10 cellular contexts compared by ENCODE assay signal in the genomic region with DNA sequence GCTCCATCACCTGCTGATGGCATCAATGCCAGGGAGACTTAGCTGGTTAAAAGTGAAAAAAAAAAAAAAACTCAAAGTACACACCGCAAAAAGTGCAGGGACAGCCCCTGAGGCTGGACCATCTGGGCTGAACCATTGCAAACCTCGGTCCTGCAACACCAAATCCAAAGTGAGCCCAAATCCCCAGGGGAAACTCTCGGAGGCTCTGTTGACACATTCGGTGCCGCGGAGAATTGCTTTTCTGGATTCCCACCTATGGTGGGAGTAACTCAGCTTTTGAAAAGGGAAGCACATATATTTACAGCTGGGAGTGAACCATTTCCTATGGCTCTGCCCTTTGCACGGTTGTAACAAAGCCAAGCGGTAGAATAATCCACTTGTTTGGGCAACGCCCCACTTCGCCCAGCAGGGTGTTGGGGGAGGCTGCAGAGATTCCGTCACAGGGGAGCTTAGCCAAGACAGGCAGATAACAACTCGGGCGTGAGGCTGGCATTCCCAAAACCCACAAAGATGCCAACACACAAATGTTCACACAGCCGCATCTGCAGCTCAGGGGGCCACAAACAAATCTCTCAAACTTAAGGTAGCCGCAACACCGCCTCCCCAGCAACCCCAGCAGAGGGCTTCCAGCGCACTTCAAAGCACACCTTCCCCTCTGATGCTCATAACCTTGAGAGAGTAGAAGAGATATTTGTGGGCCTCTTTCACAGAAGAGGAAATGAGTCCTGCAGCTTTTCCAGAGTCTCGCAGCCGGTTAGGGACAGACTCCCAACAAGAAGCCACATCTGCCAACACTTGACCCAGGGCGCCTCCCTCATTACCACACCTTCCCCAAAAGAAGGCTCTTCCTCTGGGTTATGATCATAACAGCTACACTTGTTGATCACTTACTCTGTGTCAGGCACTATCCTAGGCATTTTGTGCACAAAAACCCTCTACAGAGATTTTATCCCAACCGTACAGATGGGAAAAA. TPM values are rescaled to one million over a fixed set of nuclear protein-coding genes. Genes with fewer than 3 reads are reported as not detected.
A peak's percentile ranks its signal among the peaks of the same experiment; 100 is the strongest.
DNase-seq lines count a peak whose midpoint lies in the region; ATAC-seq lines count a peak whose summit lies in the region.
"Had no signal": no experiment of that assay in that cellular context is flagged by ENCODE, and none has a peak within 500 bp of the region (broad histone marks: within the 10 kb centered on the region; RNA-seq: fewer than 3 reads in every experiment).

No MANE protein-coding gene starts in this region.

- CTCF ChIA-PET in T-cell (lab: Charles Lee) = interaction anchor here (0.6 to 2.7 kb wide), 7 partner anchors 22 to 442 kb away, joined by 3 to 26 read pairs (median 4); no protein-coding TSS in a partner anchor

- H3K4me3 Mint-ChIP-seq in T-cell = peak overlapping the region; percentile 31 to 41 (median 35)
- H3K4me3 Mint-ChIP-seq: brain had no signal

- no peaks in the 10 kb centered on the region for H3K27me3 ChIP-seq in H7 (ENCODE audit: control insufficient read depth, insufficient read depth, low read length)

- peaks cover 37% of the 10 kb centered on the region for H3K36me3 Mint-ChIP-seq in T-cell
- H3K36me3 Mint-ChIP-seq: brain had no signal

- POLR2A ChIA-PET in T-cell (lab: Charles Lee) = interaction anchor here (0.6 to 1.0 kb wide), 4 partner anchors 10 to 43 kb away, joined by 3 to 4 read pairs (median 3); no protein-coding TSS in a partner anchor

- ATAC-seq in T-cell (replicated peaks in 1 of 4) = peak; percentile 52 to 58 (median 55)
- no peak for ATAC-seq in GM18873 (IDR thresholded peaks at IDR 0.05; ENCODE audit: low FRiP score, unreplicated experiment)
- ATAC-seq in HG02571 (IDR thresholded peaks at IDR 0.05; ENCODE audit: unreplicated experiment) = no peak

- H3K36me3 ChIP-seq in H7 (replicated peaks; ENCODE audit: control insufficient read depth, insufficient read depth, low read length) = no peaks in the 10 kb centered on the region

- H3K4me3 ChIP-seq in H7 (ENCODE audit: insufficient read depth, low read depth, low read length) = no peak overlapping the region

- H3K27me3 Mint-ChIP-seq in T-cell = no peaks in the 10 kb centered on the region

- H3K27ac Mint-ChIP-seq in T-cell = peak overlapping the region; percentile 55 to 75
- H3K27ac Mint-ChIP-seq: brain had no signal

- no peaks in the 10 kb centered on the region for H3K9me3 Mint-ChIP-seq in T-cell
- H3K9me3 Mint-ChIP-seq: brain had no signal

- DNase-seq in DMS79 (lab: John Stamatoyannopoulos, UW) (peak; percentile 24), H7 (peak; percentile 67), T-cell (peak in 10 of 34 experiments; percentile 14 to 45 (median 26)), lung microvascular endothelial cell (ENCODE audit: low read depth in 2 of 2) (peak; percentile 16 to 30), kidney tubule cell (ENCODE audit: low spot score) (no peak), iPS-NIHi11 (ENCODE audit: low spot score) (no peak)
- DNase-seq: SIG-M5 had no signal

- H3K4me1 Mint-ChIP-seq in T-cell = peaks cover 34 to 79% (median 70%) of the 10 kb centered on the region in 3 donors

RNA-seq across cellular contexts. Expression of gene ZC3H12D, which starts 11.4 kb away (rescaled TPM):
- 0.03 and 0.18 TPM in 2 replicates for total RNA-seq in H7 (2014; rRNA removed; shearing (Covaris generic))
- total RNA-seq in T-cell = 100 to 1,000 TPM in 3 of 5 donors, 10 to 100 TPM in 2; 48.2 to 117 (median 107) TPM
- not detected in 2 replicates for total RNA-seq in lung microvascular endothelial cell

Comparison
In these comparisons a context has a peak if more than half of its experiments do, and no peak if none do; other contexts are left out.
1. DNase-seq: peak in DMS79 (single experiment), H7 (single experiment) and lung microvascular endothelial cell (2 of 2); none in kidney tubule cell (single experiment) and iPS-NIHi11 (single experiment).
2. ATAC-seq: peak in T-cell (4 of 4); none in GM18873 (single experiment) and HG02571 (single experiment).
3. RNA of gene ZC3H12D, which starts 11.4 kb away (total RNA-seq): 48.2 to 117 TPM in T-cell; 0.03 to 0.18 TPM in H7 and not detected in lung microvascular endothelial cell; every median in the first group is over 10 times any median in the second.